Comparison of ENCODE assay signal across 8 cellular contexts in the genomic region with DNA sequence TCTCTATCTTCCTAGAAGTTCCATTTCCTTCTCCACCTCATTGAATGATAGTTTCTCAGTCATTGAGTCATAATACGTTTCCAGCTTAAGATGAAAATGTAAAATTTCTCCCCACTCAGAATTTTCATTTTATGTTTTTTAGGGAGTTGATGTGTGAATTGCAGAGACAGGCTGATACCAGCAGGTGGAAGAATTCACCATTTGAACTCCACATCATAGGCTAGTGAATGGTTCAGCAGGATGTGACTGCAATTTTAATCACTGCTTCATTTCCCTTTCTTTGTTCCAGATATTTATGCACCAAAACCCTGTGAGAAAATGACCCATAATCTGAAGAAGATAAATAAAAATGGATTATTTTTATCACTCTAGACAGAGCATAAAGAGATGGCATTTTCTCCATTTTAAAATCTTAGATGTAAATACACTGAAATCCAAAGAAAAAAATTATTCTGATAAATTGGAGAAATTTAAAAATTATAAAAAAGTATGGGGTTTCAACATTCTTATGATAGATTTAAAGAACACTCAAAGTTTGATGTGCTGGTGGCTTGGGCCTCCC. TPM values are rescaled to one million over a fixed set of nuclear protein-coding genes. Genes with fewer than 3 reads are reported as not detected.
DNase-seq lines count a peak whose midpoint lies in the region; ATAC-seq, FAIRE-seq and TF ChIP-seq lines count a peak whose summit lies in the region.

No MANE protein-coding gene starts in this region.

- in situ Hi-C loops in GM13977 (cut with MboI; ENCODE audit: low pct_unique_long_range_greater_than_20kb, low sequenced_read_pairs, unreplicated experiment), result no loop called here
- in situ Hi-C loops in transverse colon (cut with MboI; ENCODE audit: low pct_ligation_motif_present in 1 of 4, low pct_unique_long_range_greater_than_20kb in 1 of 4, low sequenced_read_pairs in 3 of 4), result loop anchor here (10.0 to 25.0 kb wide), 4 partner anchors 257 to 832 kb away; a partner anchor contains a TSS

- TF ChIP-seq EP300 in transverse colon (IDR thresholded peaks at IDR 0.05; ENCODE audit: low read depth), result no peak

- DNase-seq in AG08395 (ENCODE audit: low spot score), result peak; percentile 61
- peak; percentile 71 for DNase-seq in GM13977 (ENCODE audit: low spot score)
- DNase-seq in NCI-H2227 treated with DMSO at 0.1 percent for 48 hours (lab: John Stamatoyannopoulos, UW), result peak; percentile 33
- peak; percentile 88 for DNase-seq in bronchial epithelial cell (ENCODE audit: low read depth)
- DNase-seq in left lung, result no peak
- DNase-seq in transverse colon, result no peak
- DNase-seq in UCSD-AML1 (lab: John Stamatoyannopoulos, UW; ENCODE audit: unreplicated experiment), result no peak

- H3K4me1 ChIP-seq in left lung (peaks cover 0 to 28% of the 10 kb centered on the region in 2 donors), transverse colon (peaks cover 0 to 12% (median 2%) of the 10 kb centered on the region in 4 donors)

- peak; percentile 88 for ATAC-seq in left lung
- ATAC-seq in HG02981 (IDR thresholded peaks at IDR 0.05; ENCODE audit: unreplicated experiment), result no peak

- intact Hi-C loops in left lung (cut with DNase I), result loop anchor here in 1 of 2 donors (10.0 kb wide), 1 partner anchor 270 kb away; no protein-coding TSS in a partner anchor
- intact Hi-C loops in transverse colon (cut with DNase I; ENCODE audit: low total_unique reads), result loop anchor here (10.0 kb wide), 1 partner anchor 140 kb away; a partner anchor contains a TSS

- TF ChIP-seq CTCF in GM13977 (IDR thresholded peaks at IDR 0.05; ENCODE audit: extremely low read depth, insufficient read depth, missing control alignments) (peak; percentile 45), bronchial epithelial cell (IDR thresholded peaks at IDR 0.05; ENCODE audit: insufficient read depth, low read length, severe bottlenecking) (peak; percentile 59), left lung (IDR thresholded peaks at IDR 0.05) (peak; percentile 56 to 60), transverse colon (IDR thresholded peaks at IDR 0.05) (peak; percentile 53 to 75 (median 55))

- H3K27me3 ChIP-seq in bronchial epithelial cell (ENCODE audit: control insufficient read depth, insufficient read depth, low read length) (no peaks in the 10 kb centered on the region), left lung (no peaks in the 10 kb centered on the region), transverse colon (no peaks in the 10 kb centered on the region)

- no peak for TF ChIP-seq POLR2A in transverse colon (IDR thresholded peaks at IDR 0.05)

- H3K9me3 ChIP-seq in left lung (no peaks in the 10 kb centered on the region), transverse colon (no peaks in the 10 kb centered on the region)

- H3K4me3 ChIP-seq in bronchial epithelial cell (ENCODE audit: low read depth, low read length), result no peak overlapping the region
- H3K4me3 ChIP-seq in left lung, result no peak overlapping the region
- H3K4me3 ChIP-seq in transverse colon, result no peak overlapping the region

- H3K27ac ChIP-seq in left lung (peak overlapping the region in 1 of 2 donors; percentile 85), transverse colon (peak overlapping the region; percentile 34 to 63 (median 47))

- 22 to 25% methylated on average over 1 of the region's 1 CpG for WGBS in transverse colon (ENCODE audit: low coverage in 1 of 2), 2 donors

- FAIRE-seq in bronchial epithelial cell (lab: Jason Lieb, UNC), result no peak

- H3K36me3 ChIP-seq in bronchial epithelial cell (ENCODE audit: control insufficient read depth, insufficient read depth, low read length), result no peaks in the 10 kb centered on the region
- no peaks in the 10 kb centered on the region for H3K36me3 ChIP-seq in left lung
- no peaks in the 10 kb centered on the region for H3K36me3 ChIP-seq in transverse colon

RNA-seq across cellular contexts. Expression of a gene that starts 10.6 kb away (rescaled TPM):
- 71.1 and 94.2 TPM in 2 replicates for total RNA-seq in bronchial epithelial cell
- total RNA-seq in left lung, result 10 to 100 TPM; 48.8 to 85.4 TPM
- total RNA-seq in transverse colon, result 10 to 100 TPM; 10.8 to 51.8 (median 26.0) TPM

Comparison
In these comparisons a context has a peak if more than half of its experiments do, and no peak if none do; other contexts are left out.
1. DNase-seq: peak in AG08395 (single experiment), GM13977 (single experiment), NCI-H2227 treated with DMSO at 0.1 percent for 48 hours (single experiment) and bronchial epithelial cell (single experiment); none in left lung (0 of 2), transverse colon (single experiment) and UCSD-AML1 (single experiment).
2. Peak in every context shown above with its lines, with median percentiles within 50 percentile points of each other: CTCF ChIP-seq.